Comparison of ENCODE assay signal across 8 cellular contexts in the genomic region with DNA sequence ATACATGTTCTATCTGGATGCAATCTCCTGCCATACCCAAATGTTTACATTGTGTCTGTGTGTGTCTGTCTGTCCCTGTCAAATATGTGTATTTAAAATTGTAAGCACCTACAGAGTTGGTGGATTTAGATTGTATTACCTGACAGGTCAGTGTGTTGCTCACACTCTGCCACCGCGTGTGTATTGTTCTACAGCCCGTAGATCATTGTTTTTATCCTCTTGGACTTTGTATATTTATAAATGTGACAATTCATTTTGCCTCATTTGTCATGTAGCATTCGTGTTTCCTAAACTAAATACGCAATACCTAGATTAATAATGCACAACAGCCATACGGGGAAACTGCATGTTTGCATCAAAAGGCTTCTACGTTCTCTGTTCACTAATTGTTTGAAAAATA. TPM values are rescaled to one million over a fixed set of nuclear protein-coding genes. Genes with fewer than 3 reads are reported as not detected.
DNase-seq lines count a peak whose midpoint lies in the region; ATAC-seq and TF ChIP-seq lines count a peak whose summit lies in the region.

No MANE protein-coding gene starts in this region.

- peak overlapping the region; percentile 56 for H3K27ac ChIP-seq in SJSA1

- no peaks in the 10 kb centered on the region for H3K9me3 ChIP-seq in SJSA1 (replicated peaks)

- H3K36me3 ChIP-seq in SJSA1 = 0 out of 2 replicates have a peak, but pooled peaks cover 3% of the 10 kb centered on the region

- no peak for TF ChIP-seq CTCF in fibroblast of the aortic adventitia (IDR thresholded peaks at IDR 0.05; ENCODE audit: insufficient read depth, low read length)

- DNase-seq in SJSA1 (ENCODE audit: low read depth in 1 of 2, low spot score in 2 of 2) (no peak), fibroblast of the aortic adventitia (ENCODE audit: low read depth) (no peak), skeletal muscle cell (ENCODE audit: low read depth) (no peak), NCI-H2171 treated with DMSO at 0.1 percent for 48 hours (lab: John Stamatoyannopoulos, UW) (no peak), NCI-H1694 (lab: John Stamatoyannopoulos, UW) (no peak), SW 1271 (lab: John Stamatoyannopoulos, UW) (no peak)
- DNase-seq in activated effector memory CD4-positive, alpha-beta T cell treated with Interleukin-2 at 50 U/mL for 16 hours = no peak

- H3K4me1 ChIP-seq in SJSA1 (replicated peaks) = no peaks in the 10 kb centered on the region; the same call in 1 of the 2 replicates

- no peaks in the 10 kb centered on the region for H3K27me3 ChIP-seq in SJSA1 (replicated peaks)

- peak; percentile 1 for ATAC-seq in GM18517 (IDR thresholded peaks at IDR 0.05; ENCODE audit: unreplicated experiment)

- H3K4me3 ChIP-seq in SJSA1 (peak overlapping the region; percentile 68), fibroblast of the aortic adventitia (ENCODE audit: low read depth, low read length) (peak overlapping the region; percentile 90), skeletal muscle cell (ENCODE audit: low read depth, low read length) (peak overlapping the region; percentile 62)

RNA-seq across cellular contexts. Expression of a gene that starts 0.6 kb away (rescaled TPM):
- total RNA-seq in SJSA1 (2014; rRNA removed; shearing (Covaris generic)) = 1.5 and 2.1 TPM in 2 replicates
- 1.2 and 2.4 TPM in 2 replicates for total RNA-seq in fibroblast of the aortic adventitia (ENCODE audit: low replicate concordance)

RNA-seq across cellular contexts. Expression of a gene that starts 45.0 kb away (rescaled TPM):
- 0.60 and 2.5 TPM in 2 replicates for total RNA-seq in SJSA1 (2014; rRNA removed; shearing (Covaris generic))
- total RNA-seq in fibroblast of the aortic adventitia (ENCODE audit: low replicate concordance) = 0.25 and 0.36 TPM in 2 replicates
